Comparison of ENCODE assay signal across 19 cellular contexts in genomic region chr2:119251652-119252051, GRCh38.
"Had no signal": no experiment of that assay in that cellular context is flagged by ENCODE, and none has a peak within 500 bp of the region (broad histone marks: within the 10 kb centered on the region; RNA-seq: fewer than 3 reads in every experiment).

No MANE protein-coding gene starts in this region.

- H3K4me3 Mint-ChIP-seq: activated B cell treated with CpG ODN at 0.5 μM for 24 hours; activated CD8-positive, alpha-beta T cell treated with anti-CD3 and anti-CD28 coated beads for 36 hours; activated naive CD8-positive, alpha-beta T cell; activated T-cell treated with anti-CD3 and anti-CD28 coated beads, Interleukin-2, amount 50 U/mL, for 72 hours; nephron; T-helper 2 cell treated with Interferon-gamma antibody and Interleukin-4, amounts not matched to agents 5 μg/mL and 100 μg/mL, for 36 hours; type B pancreatic cell had no signal

- H3K36me3 Mint-ChIP-seq: activated naive CD8-positive, alpha-beta T cell; type B pancreatic cell had no signal

- H3K4me1 Mint-ChIP-seq: activated B cell treated with CpG ODN at 0.5 μM for 24 hours had no signal

- H3K9me3 Mint-ChIP-seq: activated B cell treated with CpG ODN at 0.5 μM for 24 hours; activated CD8-positive, alpha-beta T cell treated with anti-CD3 and anti-CD28 coated beads for 36 hours; activated T-cell treated with anti-CD3 and anti-CD28 coated beads, Interleukin-2, amount 50 U/mL, for 72 hours; nephron; T-helper 2 cell treated with Interferon-gamma antibody and Interleukin-4, amounts not matched to agents 5 μg/mL and 100 μg/mL, for 36 hours; type B pancreatic cell had no signal

- H3K27me3 Mint-ChIP-seq: activated B cell treated with CpG ODN at 0.5 μM for 24 hours; activated naive CD8-positive, alpha-beta T cell; progenitor cell of endocrine pancreas; type B pancreatic cell had no signal

- DNase-seq: activated B cell treated with CpG ODN at 0.5 μM for 24 hours; activated CD4-positive, alpha-beta T cell treated with anti-CD3 and anti-CD28 coated beads for 48 hours; activated CD8-positive, alpha-beta memory T cell treated with anti-CD3 and anti-CD28 coated beads, Interleukin-2, amount 50 U/mL, for 4 hours; activated CD8-positive, alpha-beta T cell treated with anti-CD3 and anti-CD28 coated beads for 36 hours; activated gamma-delta T cell treated with Interleukin-2 at 50 U/mL for 16 hours; activated T-cell treated with anti-CD3 and anti-CD28 coated beads, Interleukin-2, amount 50 U/mL, for 72 hours; glutamatergic neuron; kidney glomerular epithelial cell; nucleus accumbens; right cardiac atrium; small intestine; stimulated activated CD4-positive, alpha-beta T cell treated with anti-CD3 and anti-CD28 coated beads, Interleukin-4, amount 100 ng/mL, for 4 hours; stimulated activated CD8-positive, alpha-beta memory T cell treated with anti-CD3 and anti-CD28 coated beads, Interleukin-4, amount 100 ng/mL, for 48 hours; stimulated activated naive CD8-positive, alpha-beta T cell treated with anti-CD3 and anti-CD28 coated beads, Interleukin-15, Interleukin-2, amounts not matched to agents 100 U/mL and 50 U/mL, for 24 hours had no signal

- H3K27ac Mint-ChIP-seq: activated B cell treated with CpG ODN at 0.5 μM for 24 hours; activated CD8-positive, alpha-beta T cell treated with anti-CD3 and anti-CD28 coated beads for 36 hours; activated naive CD8-positive, alpha-beta T cell; activated T-cell treated with anti-CD3 and anti-CD28 coated beads, Interleukin-2, amount 50 U/mL, for 72 hours; nephron; progenitor cell of endocrine pancreas; T-helper 2 cell treated with Interferon-gamma antibody and Interleukin-4, amounts not matched to agents 5 μg/mL and 100 μg/mL, for 36 hours; type B pancreatic cell had no signal
